In the genomic region with DNA sequence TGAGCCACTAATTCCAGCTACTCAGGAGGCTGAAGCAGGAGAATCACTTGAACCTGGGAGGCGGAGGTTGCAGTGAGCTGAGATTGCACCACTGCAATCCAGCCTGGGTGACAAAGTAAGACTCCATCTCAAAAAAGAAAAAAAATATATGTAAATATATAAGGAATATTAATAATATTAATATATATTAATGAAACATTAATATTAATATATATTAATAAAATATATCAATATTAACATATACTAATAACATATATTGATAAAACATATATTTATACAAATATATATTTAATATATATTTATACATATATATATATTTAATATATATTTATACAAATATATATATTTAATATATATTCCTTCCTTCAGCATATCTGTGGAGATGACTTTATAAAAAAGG, we compare ENCODE assay signal across 19 cellular contexts.
DNase-seq lines count a peak whose midpoint lies in the region; ATAC-seq, FAIRE-seq and TF ChIP-seq lines count a peak whose summit lies in the region.
"Had no signal": no experiment of that assay in that cellular context is flagged by ENCODE, and none has a peak within 500 bp of the region (broad histone marks: within the 10 kb centered on the region; RNA-seq: fewer than 3 reads in every experiment).

No MANE protein-coding gene starts in this region.

- DNase-seq in WTC11 (ENCODE audit: low spot score) (no peak), frontal cortex (ENCODE audit: low spot score in 2 of 2) (no peak), small intestine (no peak), NCI-H1105 (lab: John Stamatoyannopoulos, UW) (no peak), SK-N-DZ (ENCODE audit: low spot score) (no peak)
- DNase-seq: 8988T; C1 segment of cervical spinal cord; Calu3; CD4-positive, alpha-beta memory T cell; COR-L47; DMS53; DMS79 treated with DMSO at 0.1 percent for 48 hours; H9 had no signal

- WGBS in small intestine, 3 donors: 91 to 100% (median 100%) methylated on average over 1 of the region's 1 CpG

- FAIRE-seq in G401.6 (lab: Jason Lieb, UNC): peak; percentile 95
- peak; percentile 92 for FAIRE-seq in frontal cortex (lab: Jason Lieb, UNC)
- peak; percentile 41 for FAIRE-seq in small intestine (lab: Jason Lieb, UNC)
- FAIRE-seq: GM12892, GM19239 had no signal

- no peak overlapping the region for H3K4me3 ChIP-seq in small intestine (ENCODE audit: low read depth in 1 of 2, low read length in 2 of 2)
- H3K4me3 ChIP-seq: GM23338 had no signal

- CTCF ChIA-PET in WTC11 (lab: Charles Lee): no interaction called here

- H3K4me3 Mint-ChIP-seq in WTC11: no peak overlapping the region
- H3K4me3 Mint-ChIP-seq: CD4-positive, alpha-beta memory T cell; GM23338; H9 had no signal

- no peaks in the 10 kb centered on the region for H3K9me3 ChIP-seq in small intestine (ENCODE audit: control insufficient read depth, low read depth)

- H3K9me3 Mint-ChIP-seq in WTC11: no peaks in the 10 kb centered on the region
- H3K9me3 Mint-ChIP-seq: GM23338, H9 had no signal

- no peaks in the 10 kb centered on the region for H3K36me3 Mint-ChIP-seq in WTC11
- H3K36me3 Mint-ChIP-seq: CD4-positive, alpha-beta memory T cell had no signal

- H3K4me1 ChIP-seq in small intestine (ENCODE audit: control insufficient read depth in 2 of 2, insufficient read depth in 1 of 2, low read depth in 1 of 2, low read length in 1 of 2): no peaks in the 10 kb centered on the region

- no peaks in the 10 kb centered on the region for H3K27me3 Mint-ChIP-seq in WTC11 (ENCODE audit: low read depth)

- no peaks in the 10 kb centered on the region for H3K36me3 ChIP-seq in small intestine (ENCODE audit: control insufficient read depth in 2 of 2, insufficient read depth in 2 of 2, low read length in 2 of 2)

- ATAC-seq in WTC11 (no peak), GM18907 (IDR thresholded peaks at IDR 0.05; ENCODE audit: unreplicated experiment) (no peak)
- ATAC-seq: GM23338, HCT116 had no signal

- no peak for TF ChIP-seq CTCF in WTC11 (IDR thresholded peaks at IDR 0.05)

- H3K4me1 Mint-ChIP-seq in WTC11: no peaks in the 10 kb centered on the region
- H3K4me1 Mint-ChIP-seq: CD4-positive, alpha-beta memory T cell; GM23338 had no signal

- no peak overlapping the region for H3K27ac ChIP-seq in small intestine (ENCODE audit: low read depth in 1 of 2, low read length in 1 of 2)

- POLR2A ChIA-PET in WTC11 (lab: Charles Lee): no interaction called here

- peaks cover 0 to 5% of the 10 kb centered on the region in 2 donors for H3K27me3 ChIP-seq in small intestine (ENCODE audit: control insufficient read depth in 2 of 2, insufficient read depth in 2 of 2, low read length in 2 of 2)

- no peak overlapping the region for H3K27ac Mint-ChIP-seq in WTC11
- H3K27ac Mint-ChIP-seq: CD4-positive, alpha-beta memory T cell; GM23338; H9 had no signal

TF ChIP-seq in WTC11, 78 proteins besides CTCF, POLR2A, EP300 and RAD21:
- TF ChIP-seq HMGA2 (CRISPR knock-in tag; IDR thresholded peaks at IDR 0.05) (peak; percentile 96; the same call in 1 of the 2 replicates), ETV6 (CRISPR knock-in tag; IDR thresholded peaks at IDR 0.05) (no peak)
